ENCODE assay signal across 26 cellular contexts in genomic region chr21:31351973-31352372, GRCh38. TPM values are rescaled to one million over a fixed set of nuclear protein-coding genes. Genes with fewer than 3 reads are reported as not detected.
A peak's percentile ranks its signal among the peaks of the same experiment; 100 is the strongest.
DNase-seq lines count a peak whose midpoint lies in the region; TF ChIP-seq lines count a peak whose summit lies in the region.
"Had no signal": no experiment of that assay in that cellular context is flagged by ENCODE, and none has a peak within 500 bp of the region (broad histone marks: within the 10 kb centered on the region; RNA-seq: fewer than 3 reads in every experiment).

No MANE protein-coding gene starts in this region.

- H3K36me3 Mint-ChIP-seq in activated CD4-positive, alpha-beta T cell treated with anti-CD3 and anti-CD28 coated beads, Interleukin-2, amount 10 ng/mL, durations not matched to agents 24 days and 14 days (ENCODE audit: low read depth): peaks cover 22% of the 10 kb centered on the region
- H3K36me3 Mint-ChIP-seq: CD8-positive, alpha-beta T cell; naive B cell had no signal

- peak overlapping the region; percentile 70 for H3K27ac ChIP-seq in RWPE1
- H3K27ac ChIP-seq: prostate gland, sigmoid colon, SK-N-MC, testis, vagina had no signal

- peaks cover 4% of the 10 kb centered on the region for H3K9me3 Mint-ChIP-seq in activated CD4-positive, alpha-beta T cell treated with anti-CD3 and anti-CD28 coated beads, Interleukin-2, amount 10 ng/mL, durations not matched to agents 24 days and 14 days
- H3K9me3 Mint-ChIP-seq: GM23338 had no signal

- DNase-seq in activated CD4-positive, alpha-beta T cell treated with anti-CD3 and anti-CD28 coated beads, Interleukin-2, amount 10 ng/mL, durations not matched to agents 24 days and 14 days: no peak
- no peak for DNase-seq in activated CD4-positive, alpha-beta T cell treated with anti-CD3 and anti-CD28 coated beads, Interleukin-2, amount 50 U/mL, for 4 hours
- peak; percentile 51 for DNase-seq in ELR (ENCODE audit: low read depth)
- DNase-seq in RWPE1 (ENCODE audit: low spot score): no peak
- DNase-seq in islet precursor cell: peak; percentile 26
- DNase-seq in NCI-H2227 treated with DMSO at 0.1 percent for 48 hours (lab: John Stamatoyannopoulos, UW): no peak
- DNase-seq in NCI-H2081 (lab: John Stamatoyannopoulos, UW): no peak
- DNase-seq in NCI-H345 (lab: John Stamatoyannopoulos, UW): no peak
- DNase-seq: activated CD4-positive, alpha-beta T cell treated with anti-CD3 and anti-CD28 coated beads for 4 hours; activated CD8-positive, alpha-beta memory T cell treated with anti-CD3 and anti-CD28 coated beads, Interleukin-2, amount 50 U/mL, for 4 hours; activated effector memory CD4-positive, alpha-beta T cell treated with anti-CD3 and anti-CD28 coated beads, Interleukin-2, amount 50 U/mL, for 16 hours; CD8-positive, alpha-beta T cell; DMS 273 treated with DMSO at 0.1 percent for 48 hours; naive B cell; NCI-H1048; NCI-H187; NCI-H774; nucleus accumbens; sigmoid colon; stimulated activated CD4-positive, alpha-beta T cell treated with anti-CD3 and anti-CD28 coated beads, Interleukin-4, amount 100 ng/mL, for 4 hours; stimulated activated naive CD4-positive, alpha-beta T cell; testis had no signal

- POLR2A ChIA-PET in RWPE1 (lab: Yijun Ruan, JAX; ENCODE audit: low non-redundant PET): no interaction called here

- peaks cover 8% of the 10 kb centered on the region for H3K27me3 Mint-ChIP-seq in activated CD4-positive, alpha-beta T cell treated with anti-CD3 and anti-CD28 coated beads, Interleukin-2, amount 10 ng/mL, durations not matched to agents 24 days and 14 days
- H3K27me3 Mint-ChIP-seq: naive B cell had no signal

- H3K4me1 Mint-ChIP-seq in activated CD4-positive, alpha-beta T cell treated with anti-CD3 and anti-CD28 coated beads, Interleukin-2, amount 10 ng/mL, durations not matched to agents 24 days and 14 days: peaks cover 47% of the 10 kb centered on the region
- H3K4me1 Mint-ChIP-seq: naive B cell had no signal

- CTCF ChIA-PET in RWPE1 (lab: Yijun Ruan, JAX): no interaction called here

- TF ChIP-seq CTCF in RWPE1 (conservative IDR thresholded peaks at IDR 0.05; ENCODE audit: low read depth): no peak

- peak overlapping the region; percentile 65 for H3K27ac Mint-ChIP-seq in activated CD4-positive, alpha-beta T cell treated with anti-CD3 and anti-CD28 coated beads, Interleukin-2, amount 10 ng/mL, durations not matched to agents 24 days and 14 days
- H3K27ac Mint-ChIP-seq: GM23338, naive B cell had no signal

- intact Hi-C loops in activated CD4-positive, alpha-beta T cell treated with anti-CD3 and anti-CD28 coated beads, Interleukin-2, amount 10 ng/mL, durations not matched to agents 24 days and 14 days (cut with micrococcal nuclease): no loop called here

- no peak overlapping the region for H3K4me3 Mint-ChIP-seq in activated CD4-positive, alpha-beta T cell treated with anti-CD3 and anti-CD28 coated beads, Interleukin-2, amount 10 ng/mL, durations not matched to agents 24 days and 14 days
- H3K4me3 Mint-ChIP-seq: CD8-positive, alpha-beta T cell; GM23338; naive B cell had no signal

RNA-seq across cellular contexts. Expression of gene TIAM1, which starts 7.9 kb away (rescaled TPM):
- total RNA-seq in activated CD4-positive, alpha-beta T cell treated with anti-CD3 and anti-CD28 coated beads, Interleukin-2, amount 10 ng/mL, durations not matched to agents 24 days and 14 days: 104 and 105 TPM in 2 replicates

Comparison
In these comparisons a context has a peak if more than half of its experiments do, and no peak if none do; other contexts are left out.
1. DNase-seq: peak in ELR (single experiment) and islet precursor cell (single experiment); none in activated CD4-positive, alpha-beta T cell treated with anti-CD3 and anti-CD28 coated beads, Interleukin-2, amount 10 ng/mL, durations not matched to agents 24 days and 14 days (single experiment), activated CD4-positive, alpha-beta T cell treated with anti-CD3 and anti-CD28 coated beads, Interleukin-2, amount 50 U/mL, for 4 hours (0 of 2), RWPE1 (single experiment), NCI-H2227 treated with DMSO at 0.1 percent for 48 hours (single experiment), NCI-H2081 (0 of 2) and NCI-H345 (single experiment).